In genomic region chr3:133574260-133574881, GRCh38 we compare ENCODE assay signal across 1 cellular context.
TF ChIP-seq lines count a peak whose summit lies in the region.

No MANE protein-coding gene starts in this region.

TF ChIP-seq in WTC11, 78 proteins besides CTCF, POLR2A, EP300 and RAD21 (continued from another document):
- TF ChIP-seq, protein P1, sequence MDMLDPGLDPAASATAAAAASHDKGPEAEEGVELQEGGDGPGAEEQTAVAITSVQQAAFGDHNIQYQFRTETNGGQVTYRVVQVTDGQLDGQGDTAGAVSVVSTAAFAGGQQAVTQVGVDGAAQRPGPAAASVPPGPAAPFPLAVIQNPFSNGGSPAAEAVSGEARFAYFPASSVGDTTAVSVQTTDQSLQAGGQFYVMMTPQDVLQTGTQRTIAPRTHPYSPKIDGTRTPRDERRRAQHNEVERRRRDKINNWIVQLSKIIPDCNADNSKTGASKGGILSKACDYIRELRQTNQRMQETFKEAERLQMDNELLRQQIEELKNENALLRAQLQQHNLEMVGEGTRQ (CRISPR knock-in tag; IDR thresholded peaks at IDR 0.05) = peak; percentile 92
- TF ChIP-seq ZSCAN18 (CRISPR knock-in tag; IDR thresholded peaks at IDR 0.05) (no peak), CREB1 (CRISPR knock-in tag; IDR thresholded peaks at IDR 0.05) (no peak), KAT7 (CRISPR knock-in tag; IDR thresholded peaks at IDR 0.05; ENCODE audit: borderline replicate concordance) (no peak), FOXP1 (CRISPR knock-in tag; IDR thresholded peaks at IDR 0.05; ENCODE audit: borderline replicate concordance) (peak; percentile 20; the same call in 1 of the 2 replicates), ZNF121 (CRISPR knock-in tag; IDR thresholded peaks at IDR 0.05) (no peak), TEAD1 (CRISPR knock-in tag; IDR thresholded peaks at IDR 0.05) (0 out of 2 replicates have a peak, but pooled peaks have one; percentile 31)
- TF ChIP-seq, protein P2, sequence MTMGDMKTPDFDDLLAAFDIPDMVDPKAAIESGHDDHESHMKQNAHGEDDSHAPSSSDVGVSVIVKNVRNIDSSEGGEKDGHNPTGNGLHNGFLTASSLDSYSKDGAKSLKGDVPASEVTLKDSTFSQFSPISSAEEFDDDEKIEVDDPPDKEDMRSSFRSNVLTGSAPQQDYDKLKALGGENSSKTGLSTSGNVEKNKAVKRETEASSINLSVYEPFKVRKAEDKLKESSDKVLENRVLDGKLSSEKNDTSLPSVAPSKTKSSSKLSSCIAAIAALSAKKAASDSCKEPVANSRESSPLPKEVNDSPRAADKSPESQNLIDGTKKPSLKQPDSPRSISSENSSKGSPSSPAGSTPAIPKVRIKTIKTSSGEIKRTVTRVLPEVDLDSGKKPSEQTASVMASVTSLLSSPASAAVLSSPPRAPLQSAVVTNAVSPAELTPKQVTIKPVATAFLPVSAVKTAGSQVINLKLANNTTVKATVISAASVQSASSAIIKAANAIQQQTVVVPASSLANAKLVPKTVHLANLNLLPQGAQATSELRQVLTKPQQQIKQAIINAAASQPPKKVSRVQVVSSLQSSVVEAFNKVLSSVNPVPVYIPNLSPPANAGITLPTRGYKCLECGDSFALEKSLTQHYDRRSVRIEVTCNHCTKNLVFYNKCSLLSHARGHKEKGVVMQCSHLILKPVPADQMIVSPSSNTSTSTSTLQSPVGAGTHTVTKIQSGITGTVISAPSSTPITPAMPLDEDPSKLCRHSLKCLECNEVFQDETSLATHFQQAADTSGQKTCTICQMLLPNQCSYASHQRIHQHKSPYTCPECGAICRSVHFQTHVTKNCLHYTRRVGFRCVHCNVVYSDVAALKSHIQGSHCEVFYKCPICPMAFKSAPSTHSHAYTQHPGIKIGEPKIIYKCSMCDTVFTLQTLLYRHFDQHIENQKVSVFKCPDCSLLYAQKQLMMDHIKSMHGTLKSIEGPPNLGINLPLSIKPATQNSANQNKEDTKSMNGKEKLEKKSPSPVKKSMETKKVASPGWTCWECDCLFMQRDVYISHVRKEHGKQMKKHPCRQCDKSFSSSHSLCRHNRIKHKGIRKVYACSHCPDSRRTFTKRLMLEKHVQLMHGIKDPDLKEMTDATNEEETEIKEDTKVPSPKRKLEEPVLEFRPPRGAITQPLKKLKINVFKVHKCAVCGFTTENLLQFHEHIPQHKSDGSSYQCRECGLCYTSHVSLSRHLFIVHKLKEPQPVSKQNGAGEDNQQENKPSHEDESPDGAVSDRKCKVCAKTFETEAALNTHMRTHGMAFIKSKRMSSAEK (CRISPR knock-in tag; IDR thresholded peaks at IDR 0.05; ENCODE audit: borderline replicate concordance) = no peak
- TF ChIP-seq, protein P3, sequence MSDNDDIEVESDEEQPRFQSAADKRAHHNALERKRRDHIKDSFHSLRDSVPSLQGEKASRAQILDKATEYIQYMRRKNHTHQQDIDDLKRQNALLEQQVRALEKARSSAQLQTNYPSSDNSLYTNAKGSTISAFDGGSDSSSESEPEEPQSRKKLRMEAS (CRISPR knock-in tag; IDR thresholded peaks at IDR 0.05) = peak; percentile 16; the same call in 1 of the 2 replicates
